24 cellular contexts compared by ENCODE assay signal in genomic region chr17:77511514-77512061, GRCh38.
DNase-seq lines count a peak whose midpoint lies in the region; ATAC-seq and TF ChIP-seq lines count a peak whose summit lies in the region.
"Had no signal": no experiment of that assay in that cellular context is flagged by ENCODE, and none has a peak within 500 bp of the region (broad histone marks: within the 10 kb centered on the region; RNA-seq: fewer than 3 reads in every experiment).

No MANE protein-coding gene starts in this region.

- peak overlapping the region; percentile 29 for H3K27ac Mint-ChIP-seq in T-helper 1 cell treated with Interleukin-12 subunit alpha and Interleukin-12 subunit beta and Interleukin-4 antibody, amounts not matched to agents 30 μg/mL and 1 μg/mL, for 36 hours
- no peak overlapping the region for H3K27ac Mint-ChIP-seq in endothelial cell (ENCODE audit: unreplicated experiment)
- H3K27ac Mint-ChIP-seq: CD14-positive monocyte; CD8-positive, alpha-beta memory T cell had no signal

- no peak overlapping the region for H3K27ac ChIP-seq in HEK293 (ENCODE audit: extremely low read depth, low read depth, low read length)
- no peak overlapping the region for H3K27ac ChIP-seq in right atrium auricular region
- H3K27ac ChIP-seq: BLaER1 had no signal

- H3K4me1 Mint-ChIP-seq in T-helper 1 cell treated with Interleukin-12 subunit alpha and Interleukin-12 subunit beta and Interleukin-4 antibody, amounts not matched to agents 30 μg/mL and 1 μg/mL, for 36 hours (ENCODE audit: low read depth) = peaks cover 4% of the 10 kb centered on the region
- H3K4me1 Mint-ChIP-seq in endothelial cell (ENCODE audit: unreplicated experiment) = no peaks in the 10 kb centered on the region

- H3K4me3 Mint-ChIP-seq in T-helper 1 cell treated with Interleukin-12 subunit alpha and Interleukin-12 subunit beta and Interleukin-4 antibody, amounts not matched to agents 30 μg/mL and 1 μg/mL, for 36 hours = no peak overlapping the region
- H3K4me3 Mint-ChIP-seq in endothelial cell (ENCODE audit: unreplicated experiment) = peak overlapping the region; percentile 3
- H3K4me3 Mint-ChIP-seq: CD14-positive monocyte; CD4-positive, alpha-beta memory T cell; CD4-positive, CD25-positive, alpha-beta regulatory T cell; CD8-positive, alpha-beta memory T cell had no signal

- ATAC-seq in GM21360 (IDR thresholded peaks at IDR 0.05; ENCODE audit: unreplicated experiment) = no peak
- ATAC-seq: GM12878 had no signal

- no peaks in the 10 kb centered on the region for H3K27me3 ChIP-seq in right atrium auricular region
- H3K27me3 ChIP-seq: BE2C, BLaER1 had no signal

- no peaks in the 10 kb centered on the region for H3K27me3 Mint-ChIP-seq in T-helper 1 cell treated with Interleukin-12 subunit alpha and Interleukin-12 subunit beta and Interleukin-4 antibody, amounts not matched to agents 30 μg/mL and 1 μg/mL, for 36 hours (ENCODE audit: low read depth)
- no peaks in the 10 kb centered on the region for H3K27me3 Mint-ChIP-seq in endothelial cell (ENCODE audit: unreplicated experiment)
- H3K27me3 Mint-ChIP-seq: CD4-positive, alpha-beta memory T cell had no signal

- POLR2A ChIA-PET in HEK293 (lab: Yijun Ruan, JAX) = no interaction called here

- TF ChIP-seq CTCF in HEK293 (tag by site-specific recombination; IDR thresholded peaks at IDR 0.05) (no peak), endothelial cell (IDR thresholded peaks at IDR 0.05; ENCODE audit: unreplicated experiment) (no peak), right atrium auricular region (IDR thresholded peaks at IDR 0.05) (no peak)

- H3K9me3 ChIP-seq in HEK293 (ENCODE audit: control insufficient read depth, insufficient read depth, low read depth, low read length) = no peaks in the 10 kb centered on the region
- H3K9me3 ChIP-seq in right atrium auricular region = peaks cover 0 to 13% of the 10 kb centered on the region in 2 donors

- H3K9me3 Mint-ChIP-seq in T-helper 1 cell treated with Interleukin-12 subunit alpha and Interleukin-12 subunit beta and Interleukin-4 antibody, amounts not matched to agents 30 μg/mL and 1 μg/mL, for 36 hours = peaks cover 12% of the 10 kb centered on the region
- no peaks in the 10 kb centered on the region for H3K9me3 Mint-ChIP-seq in endothelial cell (ENCODE audit: unreplicated experiment)

- CTCF ChIA-PET in HEK293 (lab: Yijun Ruan, JAX) = no interaction called here

- H3K4me3 ChIP-seq in HEK293 (ENCODE audit: low read depth, low read length) = no peak overlapping the region
- H3K4me3 ChIP-seq in right atrium auricular region = no peak overlapping the region
- H3K4me3 ChIP-seq: BLaER1, GM12878 had no signal

- no peak for DNase-seq in T-helper 1 cell
- DNase-seq in endothelial cell (ENCODE audit: low spot score) = no peak
- no peak for DNase-seq in right atrium auricular region (ENCODE audit: low spot score)
- DNase-seq: 8988T; ACHN; BE2C; C1 segment of cervical spinal cord; CD4-positive, alpha-beta memory T cell; CD4-positive, CD25-positive, alpha-beta regulatory T cell; COR-L47; DMS 273 treated with DMSO at 0.1 percent for 48 hours; DMS153; DMS53; DMS79; DND-41; EL; GDM1 had no signal

- peaks cover 11% of the 10 kb centered on the region for H3K36me3 Mint-ChIP-seq in T-helper 1 cell treated with Interleukin-12 subunit alpha and Interleukin-12 subunit beta and Interleukin-4 antibody, amounts not matched to agents 30 μg/mL and 1 μg/mL, for 36 hours (ENCODE audit: low read depth)
- H3K36me3 Mint-ChIP-seq in endothelial cell (ENCODE audit: low read depth, unreplicated experiment) = peaks cover 23% of the 10 kb centered on the region
- H3K36me3 Mint-ChIP-seq: CD14-positive monocyte had no signal

- H3K36me3 ChIP-seq in HEK293 (ENCODE audit: control insufficient read depth in 2 of 2, insufficient read depth in 1 of 2, low read length in 2 of 2) (no peaks in the 10 kb centered on the region), right atrium auricular region (no peaks in the 10 kb centered on the region)
- H3K36me3 ChIP-seq: BE2C, BLaER1 had no signal

- H3K4me1 ChIP-seq in HEK293 (ENCODE audit: control insufficient read depth, insufficient read depth, low read length) = no peaks in the 10 kb centered on the region
- H3K4me1 ChIP-seq in right atrium auricular region = no peaks in the 10 kb centered on the region
- H3K4me1 ChIP-seq: BE2C, BLaER1 had no signal

TF ChIP-seq in HEK293, 187 proteins besides CTCF, POLR2A, EP300 and RAD21:
- TF ChIP-seq OVOL3 (tag by site-specific recombination; IDR thresholded peaks at IDR 0.05) (no peak), SETDB1 (IDR thresholded peaks at IDR 0.05; ENCODE audit: insufficient read length, low read length) (peak; percentile 85), KLF9 (tag by site-specific recombination; IDR thresholded peaks at IDR 0.05; ENCODE audit: low read depth) (no peak), SP7 (tag by site-specific recombination; IDR thresholded peaks at IDR 0.05) (no peak), REST (tag by site-specific recombination; IDR thresholded peaks at IDR 0.05) (no peak), ZXDB (tag by site-specific recombination; IDR thresholded peaks at IDR 0.05) (no peak), ZNF830 (tag by site-specific recombination; IDR thresholded peaks at IDR 0.05; ENCODE audit: low read depth) (no peak), ZNF292 (tag by site-specific recombination; IDR thresholded peaks at IDR 0.05; ENCODE audit: borderline replicate concordance, low read depth) (no peak)
- TF ChIP-seq, protein P1, sequence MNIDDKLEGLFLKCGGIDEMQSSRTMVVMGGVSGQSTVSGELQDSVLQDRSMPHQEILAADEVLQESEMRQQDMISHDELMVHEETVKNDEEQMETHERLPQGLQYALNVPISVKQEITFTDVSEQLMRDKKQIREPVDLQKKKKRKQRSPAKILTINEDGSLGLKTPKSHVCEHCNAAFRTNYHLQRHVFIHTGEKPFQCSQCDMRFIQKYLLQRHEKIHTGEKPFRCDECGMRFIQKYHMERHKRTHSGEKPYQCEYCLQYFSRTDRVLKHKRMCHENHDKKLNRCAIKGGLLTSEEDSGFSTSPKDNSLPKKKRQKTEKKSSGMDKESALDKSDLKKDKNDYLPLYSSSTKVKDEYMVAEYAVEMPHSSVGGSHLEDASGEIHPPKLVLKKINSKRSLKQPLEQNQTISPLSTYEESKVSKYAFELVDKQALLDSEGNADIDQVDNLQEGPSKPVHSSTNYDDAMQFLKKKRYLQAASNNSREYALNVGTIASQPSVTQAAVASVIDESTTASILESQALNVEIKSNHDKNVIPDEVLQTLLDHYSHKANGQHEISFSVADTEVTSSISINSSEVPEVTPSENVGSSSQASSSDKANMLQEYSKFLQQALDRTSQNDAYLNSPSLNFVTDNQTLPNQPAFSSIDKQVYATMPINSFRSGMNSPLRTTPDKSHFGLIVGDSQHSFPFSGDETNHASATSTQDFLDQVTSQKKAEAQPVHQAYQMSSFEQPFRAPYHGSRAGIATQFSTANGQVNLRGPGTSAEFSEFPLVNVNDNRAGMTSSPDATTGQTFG (tag by site-specific recombination; IDR thresholded peaks at IDR 0.05; ENCODE audit: borderline replicate concordance) = no peak
